ENCODE assay signal across 8 cellular contexts in the genomic region with DNA sequence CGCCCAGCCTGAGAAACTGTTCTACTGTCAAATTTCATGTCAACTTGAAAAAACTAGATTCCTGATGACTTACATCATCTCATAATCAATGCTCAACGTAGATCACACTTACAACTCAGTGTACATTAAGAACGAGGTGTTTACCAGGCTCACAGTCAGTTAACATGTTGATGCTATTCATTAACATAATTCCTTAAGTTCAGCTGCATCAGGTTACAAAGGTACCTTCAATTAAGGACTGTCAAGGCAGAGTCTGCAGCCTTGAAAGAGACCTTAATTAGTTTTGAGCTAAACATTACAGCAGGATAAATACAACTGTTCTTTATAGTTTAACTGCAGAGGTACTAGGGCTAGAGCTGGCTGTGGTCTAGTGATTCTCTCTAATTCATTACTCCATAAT. TPM values are rescaled to one million over a fixed set of nuclear protein-coding genes. Genes with fewer than 3 reads are reported as not detected.
DNase-seq lines count a peak whose midpoint lies in the region; ATAC-seq and TF ChIP-seq lines count a peak whose summit lies in the region.

No MANE protein-coding gene starts in this region.

- H3K9me3 ChIP-seq in CD8-positive, alpha-beta T cell (ENCODE audit: low read length): no peaks in the 10 kb centered on the region
- H3K9me3 ChIP-seq in duodenal mucosa (ENCODE audit: control insufficient read depth in 1 of 2, low read length in 2 of 2) (no peaks in the 10 kb centered on the region), neutrophil (no peaks in the 10 kb centered on the region)

- no peak for TF ChIP-seq CTCF in CD8-positive, alpha-beta T cell (IDR thresholded peaks at IDR 0.05)
- TF ChIP-seq CTCF in neutrophil (IDR thresholded peaks at IDR 0.05): no peak
- no peak for TF ChIP-seq CTCF in GM10248 (IDR thresholded peaks at IDR 0.05; ENCODE audit: control extremely low read depth, extremely low read depth, low read depth, missing control alignments)

- POLR2A ChIA-PET in CD8-positive, alpha-beta T cell (lab: Charles Lee): interaction anchor here (0.8 to 3.3 kb wide), 3 partner anchors 69 to 84 kb away, joined by 3 to 20 read pairs (median 5); no protein-coding TSS in a partner anchor
- POLR2A ChIA-PET in GM10248 (lab: Yijun Ruan, JAX): no interaction called here

- peaks cover 53% of the 10 kb centered on the region for H3K36me3 Mint-ChIP-seq in CD8-positive, alpha-beta T cell

- ATAC-seq in CD8-positive, alpha-beta T cell: no peak
- ATAC-seq in HG02884 (IDR thresholded peaks at IDR 0.05; ENCODE audit: unreplicated experiment): no peak

- H3K9me3 Mint-ChIP-seq in CD8-positive, alpha-beta T cell: no peaks in the 10 kb centered on the region

- H3K27me3 Mint-ChIP-seq in CD8-positive, alpha-beta T cell (ENCODE audit: low read depth): no peaks in the 10 kb centered on the region

- H3K4me3 Mint-ChIP-seq in CD8-positive, alpha-beta T cell: peak overlapping the region; percentile 91

- H3K9ac ChIP-seq in duodenal mucosa (ENCODE audit: low read depth in 1 of 2, low read length in 2 of 2): peak overlapping the region; percentile 35 to 82

- no peaks in the 10 kb centered on the region for H3K27me3 ChIP-seq in CD8-positive, alpha-beta T cell (ENCODE audit: insufficient read depth, low read length)
- H3K27me3 ChIP-seq in duodenal mucosa (ENCODE audit: control insufficient read depth in 1 of 2, insufficient read depth in 2 of 2, low read length in 2 of 2): no peaks in the 10 kb centered on the region
- no peaks in the 10 kb centered on the region for H3K27me3 ChIP-seq in neutrophil

- DNase-seq in CD8-positive, alpha-beta T cell: no peak
- DNase-seq in NCI-H1436 treated with DMSO at 0.1 percent for 48 hours (lab: John Stamatoyannopoulos, UW): peak; percentile 42
- no peak for DNase-seq in NCI-H1048 (lab: John Stamatoyannopoulos, UW)
- DNase-seq in GM10248 (ENCODE audit: extremely low spot score): no peak
- DNase-seq in NCI-H1092 treated with DMSO at 0.1 percent for 48 hours (lab: John Stamatoyannopoulos, UW): no peak

- H3K4me3 ChIP-seq in CD8-positive, alpha-beta T cell (ENCODE audit: low read depth, low read length): no peak overlapping the region
- H3K4me3 ChIP-seq in duodenal mucosa (ENCODE audit: low read depth in 1 of 2, low read length in 2 of 2) (peak overlapping the region; percentile 83 to 88), neutrophil (ENCODE audit: low read depth in 1 of 2, low read length in 1 of 2) (peak overlapping the region; percentile 73 to 95)

- H3K36me3 ChIP-seq in CD8-positive, alpha-beta T cell (ENCODE audit: insufficient read depth, low read length): peaks cover 10% of the 10 kb centered on the region
- H3K36me3 ChIP-seq in duodenal mucosa (ENCODE audit: control insufficient read depth in 1 of 2, insufficient read depth in 2 of 2, low read length in 2 of 2) (peaks cover 12 to 37% of the 10 kb centered on the region in 2 donors), neutrophil (peaks cover 38% of the 10 kb centered on the region)

- no peak overlapping the region for H3K27ac ChIP-seq in CD8-positive, alpha-beta T cell (ENCODE audit: low read depth, low read length)
- H3K27ac ChIP-seq in duodenal mucosa (ENCODE audit: low read depth, low read length): peak overlapping the region; percentile 48
- peak overlapping the region; percentile 100 for H3K27ac ChIP-seq in neutrophil

- H3K27ac Mint-ChIP-seq in CD8-positive, alpha-beta T cell: peak overlapping the region; percentile 69

- H3K4me1 ChIP-seq in CD8-positive, alpha-beta T cell (ENCODE audit: insufficient read depth, low read length): peaks cover 20% of the 10 kb centered on the region
- H3K4me1 ChIP-seq in duodenal mucosa (ENCODE audit: control insufficient read depth in 1 of 2, insufficient read depth in 2 of 2, low read length in 2 of 2) (peaks cover 22 to 26% of the 10 kb centered on the region in 2 donors), neutrophil (ENCODE audit: control insufficient read depth in 1 of 2, insufficient read depth in 1 of 2, low read depth in 1 of 2, low read length in 1 of 2) (peaks cover 35 to 38% of the 10 kb centered on the region in 2 experiments)

- intact Hi-C loops in CD8-positive, alpha-beta T cell (cut with DNase I, micrococcal nuclease): loop anchor here (1.0 to 10.0 kb wide), 6 partner anchors 15 to 390 kb away; partner anchors contain the start of gene SMURF2 (in 1 of the 2)

- CTCF ChIA-PET in CD8-positive, alpha-beta T cell (lab: Charles Lee): interaction anchor here (0.9 kb wide), 1 partner anchor 46 kb away, joined by 4 read pairs; no protein-coding TSS in a partner anchor
- CTCF ChIA-PET in GM10248 (lab: Yijun Ruan, JAX): interaction anchor here (1.4 to 1.7 kb wide), 3 partner anchors 19 to 45 kb away, joined by 3 to 4 read pairs (median 4); no protein-coding TSS in a partner anchor

- H3K4me1 Mint-ChIP-seq in CD8-positive, alpha-beta T cell (ENCODE audit: low read depth): peaks cover 60% of the 10 kb centered on the region

RNA-seq across cellular contexts. Expression of gene GNA13, which starts 1.9 kb away (rescaled TPM):
- 100 to 1,000 TPM; 173 to 185 TPM for total RNA-seq in CD8-positive, alpha-beta T cell
